ENCODE assay signal across 31 cellular contexts in genomic region chr6:72324591-72324990, GRCh38.
"Had no signal": no experiment of that assay in that cellular context is flagged by ENCODE, and none has a peak within 500 bp of the region (broad histone marks: within the 10 kb centered on the region; RNA-seq: fewer than 3 reads in every experiment).

No MANE protein-coding gene starts in this region.

- DNase-seq: activated B cell treated with CpG ODN at 0.5 μM for 24 hours; activated CD4-positive, alpha-beta memory T cell treated with anti-CD3 and anti-CD28 coated beads for 36 hours; activated CD4-positive, alpha-beta T cell treated with anti-CD3 and anti-CD28 coated beads for 48 hours; activated CD4-positive, alpha-beta T cell treated with anti-CD3 and anti-CD28 coated beads, Interleukin-2, amount 50 U/mL, for 1 hour; activated CD8-positive, alpha-beta memory T cell treated with anti-CD3 and anti-CD28 coated beads, Interleukin-2, amount 10 ng/mL, durations not matched to agents 7 days and 5 days; activated CD8-positive, alpha-beta memory T cell treated with anti-CD3 and anti-CD28 coated beads, Interleukin-2, amount 50 U/mL, for 4 hours; activated CD8-positive, alpha-beta T cell treated with anti-CD3 and anti-CD28 coated beads, Interleukin-2, amount 10 ng/mL, durations not matched to agents 7 days and 5 days; activated effector memory CD4-positive, alpha-beta T cell treated with anti-CD3 and anti-CD28 coated beads, Interleukin-2, amount 50 U/mL, for 16 hours; activated naive CD4-positive, alpha-beta T cell treated with anti-CD3 and anti-CD28 coated beads for 36 hours; activated naive CD8-positive, alpha-beta T cell treated with anti-CD3 and anti-CD28 coated beads for 36 hours; activated naive CD8-positive, alpha-beta T cell treated with anti-CD3 and anti-CD28 coated beads, Interleukin-2, amount 50 U/mL, for 24 hours; activated T-cell treated with anti-CD3 and anti-CD28 coated beads, Interleukin-2, amount 50 U/mL, for 1 hour; activated T-cell treated with anti-CD3 and anti-CD28 coated beads, Interleukin-2, amount 50 U/mL, for 48 hours; adrenal gland; caudate nucleus; cortex of kidney; dermis blood vessel endothelial cell; effector CD4-positive, alpha-beta T cell; effector memory CD8-positive, alpha-beta T cell; erythroblast; foreskin keratinocyte; gastrocnemius medialis; glutamatergic neuron; heart left ventricle; T-helper 1 cell; T-helper 17 cell; T1000; WERI-Rb-1 had no signal

- H3K4me3 ChIP-seq: adrenal gland, ascending aorta, esophagus muscularis mucosa, gastrocnemius medialis, heart left ventricle had no signal

- ATAC-seq: activated CD4-positive, CD25-positive, alpha-beta regulatory T cell treated with anti-CD3 and anti-CD28 coated beads, Interleukin-2, amount 50 U/mL, for 24 hours; activated CD8-positive, alpha-beta memory T cell treated with anti-CD3 and anti-CD28 coated beads, Interleukin-2, amount 10 ng/mL, durations not matched to agents 7 days and 5 days; activated CD8-positive, alpha-beta T cell treated with anti-CD3 and anti-CD28 coated beads, Interleukin-2, amount 10 ng/mL, durations not matched to agents 7 days and 5 days; activated naive CD8-positive, alpha-beta T cell treated with anti-CD3 and anti-CD28 coated beads, Interleukin-2, amount 50 U/mL, for 24 hours; effector memory CD8-positive, alpha-beta T cell; foreskin keratinocyte; gastrocnemius medialis; heart left ventricle; T-helper 17 cell had no signal
